Comparison of ENCODE assay signal across 12 cellular contexts in genomic region chr12:111448266-111448830, GRCh38. TPM values are rescaled to one million over a fixed set of nuclear protein-coding genes. Genes with fewer than 3 reads are reported as not detected.
DNase-seq lines count a peak whose midpoint lies in the region; ATAC-seq and TF ChIP-seq lines count a peak whose summit lies in the region.
"Had no signal": no experiment of that assay in that cellular context is flagged by ENCODE, and none has a peak within 500 bp of the region (broad histone marks: within the 10 kb centered on the region; RNA-seq: fewer than 3 reads in every experiment).

No MANE protein-coding gene starts in this region.

- no peaks in the 10 kb centered on the region for H3K27me3 ChIP-seq in GM23338 (ENCODE audit: insufficient read depth)
- no peaks in the 10 kb centered on the region for H3K27me3 ChIP-seq in body of pancreas
- no peaks in the 10 kb centered on the region for H3K27me3 ChIP-seq in naive thymus-derived CD4-positive, alpha-beta T cell (ENCODE audit: control insufficient read depth in 2 of 2, insufficient read depth in 2 of 2, low read length in 2 of 2)
- H3K27me3 ChIP-seq: suprapubic skin had no signal

- no peak for TF ChIP-seq CTCF in CD14-positive monocyte (IDR thresholded peaks at IDR 0.05)
- 0 out of 4 replicates have a peak, but pooled peaks of 1 of the 2 experiments have one; percentile 3 for TF ChIP-seq CTCF in GM23338 (conservative IDR thresholded peaks at IDR 0.05; ENCODE audit: low read depth in 2 of 2)
- peak in 2 of 7 experiments; percentile 2 to 15 for TF ChIP-seq CTCF in body of pancreas (IDR thresholded peaks at IDR 0.05)

- CTCF ChIA-PET in naive thymus-derived CD4-positive, alpha-beta T cell (lab: Charles Lee) = interaction anchor here (0.6 to 11.6 kb wide), 4 partner anchors 11 to 48 kb away, joined by 3 to 462 read pairs (median 5); partner anchors contain the start of gene SH2B3

- no peaks in the 10 kb centered on the region for H3K9me2 ChIP-seq in GM23338 (ENCODE audit: insufficient read depth)

- no peak for ATAC-seq in GM23338
- ATAC-seq in body of pancreas = no peak
- ATAC-seq in naive thymus-derived CD4-positive, alpha-beta T cell = no peak
- ATAC-seq in HG02981 (IDR thresholded peaks at IDR 0.05; ENCODE audit: unreplicated experiment) = no peak
- no peak for ATAC-seq in GM21786 (IDR thresholded peaks at IDR 0.05; ENCODE audit: unreplicated experiment)
- no peak for ATAC-seq in GM21423 (IDR thresholded peaks at IDR 0.05; ENCODE audit: unreplicated experiment)

- H3K27me3 Mint-ChIP-seq in CD14-positive monocyte (ENCODE audit: low read depth in 3 of 3) (peaks cover 0 to 3% (median 0%) of the 10 kb centered on the region in 3 donors), GM23338 (ENCODE audit: insufficient read depth, low read depth, poor library complexity) (peaks cover 23% of the 10 kb centered on the region)
- no peaks in the 10 kb centered on the region for H3K27me3 Mint-ChIP-seq in naive thymus-derived CD4-positive, alpha-beta T cell

- H3K36me3 Mint-ChIP-seq in CD14-positive monocyte (peaks cover 64 to 68% of the 10 kb centered on the region in 2 donors), GM23338 (ENCODE audit: low read depth) (peaks cover 58% of the 10 kb centered on the region)
- H3K36me3 Mint-ChIP-seq in naive thymus-derived CD4-positive, alpha-beta T cell = peaks cover 7 to 51% (median 13%) of the 10 kb centered on the region in 5 donors

- H3K9me3 Mint-ChIP-seq in CD14-positive monocyte (no peaks in the 10 kb centered on the region), GM23338 (no peaks in the 10 kb centered on the region; the same call in 2 of the 3 replicates)
- no peaks in the 10 kb centered on the region for H3K9me3 Mint-ChIP-seq in naive thymus-derived CD4-positive, alpha-beta T cell

- DNase-seq in CD14-positive monocyte (ENCODE audit: low spot score) (no peak), GM23338 (ENCODE audit: low spot score) (peak; percentile 48), body of pancreas (peak in 2 of 4 donors; percentile 1 to 11), COLO668 (lab: John Stamatoyannopoulos, UW; ENCODE audit: unreplicated experiment) (no peak)
- DNase-seq in naive thymus-derived CD4-positive, alpha-beta T cell = peak in 1 of 9 donors; percentile 21
- DNase-seq: NCI-H146; nucleus accumbens; stimulated activated CD4-positive, alpha-beta T cell treated with anti-CD3 and anti-CD28 coated beads, Interleukin-2, amount 100 ng/mL, for 24 hours had no signal

- H3K4me1 Mint-ChIP-seq in CD14-positive monocyte (peaks cover 64% of the 10 kb centered on the region), GM23338 (peaks cover 22% of the 10 kb centered on the region)
- H3K4me1 Mint-ChIP-seq in naive thymus-derived CD4-positive, alpha-beta T cell = peaks cover 29 to 78% (median 58%) of the 10 kb centered on the region in 7 donors

- H3K27ac Mint-ChIP-seq in CD14-positive monocyte = peak overlapping the region; percentile 54 to 88 (median 83)
- H3K27ac Mint-ChIP-seq in GM23338 = peak overlapping the region; percentile 56; the same call in 1 of the 2 replicates
- peak overlapping the region in 8 of 9 donors; percentile 25 to 86 (median 78) for H3K27ac Mint-ChIP-seq in naive thymus-derived CD4-positive, alpha-beta T cell

- H3K9me3 ChIP-seq in body of pancreas = no peaks in the 10 kb centered on the region
- H3K9me3 ChIP-seq in naive thymus-derived CD4-positive, alpha-beta T cell (ENCODE audit: control insufficient read depth in 2 of 3, low read length in 3 of 3) = no peaks in the 10 kb centered on the region
- H3K9me3 ChIP-seq: suprapubic skin had no signal

- TF ChIP-seq POLR2A in body of pancreas (IDR thresholded peaks at IDR 0.05) = no peak

- peaks cover 45% of the 10 kb centered on the region for H3F3A ChIP-seq in GM23338 (replicated peaks; ENCODE audit: low read depth)

- POLR2A ChIA-PET in naive thymus-derived CD4-positive, alpha-beta T cell (lab: Charles Lee) = interaction anchor here (0.7 to 9.4 kb wide), 7 partner anchors 10 to 1562 kb away, joined by 3 to 64 read pairs (median 3); partner anchors contain the start of gene SH2B3

- H3K27ac ChIP-seq in GM23338 (ENCODE audit: low read depth) = peak overlapping the region; percentile 55; the same call in 1 of the 2 replicates
- H3K27ac ChIP-seq in body of pancreas = peak overlapping the region; percentile 20 to 56 (median 40)
- H3K27ac ChIP-seq in naive thymus-derived CD4-positive, alpha-beta T cell (ENCODE audit: low read depth, low read length) = no peak overlapping the region
- H3K27ac ChIP-seq: suprapubic skin had no signal

- H3K36me3 ChIP-seq in GM23338 (ENCODE audit: insufficient read depth) (peaks cover 23% of the 10 kb centered on the region), body of pancreas (replicated peaks in 1 of 2; ENCODE audit: insufficient read depth in 1 of 2, low read depth in 2 of 2) (peaks cover 0 to 11% of the 10 kb centered on the region in 2 donors)
- peaks cover 0 to 56% (median 16%) of the 10 kb centered on the region in 3 experiments for H3K36me3 ChIP-seq in naive thymus-derived CD4-positive, alpha-beta T cell (ENCODE audit: control insufficient read depth in 2 of 3, insufficient read depth in 3 of 3, low read length in 3 of 3)

- H3K4me1 ChIP-seq in GM23338 (ENCODE audit: insufficient read depth) (peaks cover 7% of the 10 kb centered on the region), body of pancreas (peaks cover 50% of the 10 kb centered on the region)
- peaks cover 32 to 45% of the 10 kb centered on the region in 2 donors for H3K4me1 ChIP-seq in naive thymus-derived CD4-positive, alpha-beta T cell (ENCODE audit: control insufficient read depth in 2 of 2, insufficient read depth in 2 of 2, low read length in 2 of 2)

- H3K4me3 Mint-ChIP-seq in CD14-positive monocyte (no peak overlapping the region), GM23338 (no peak overlapping the region; the same call in 2 of the 3 replicates)
- no peak overlapping the region for H3K4me3 Mint-ChIP-seq in naive thymus-derived CD4-positive, alpha-beta T cell

- H4K20me1 ChIP-seq in GM23338 (replicated peaks; ENCODE audit: insufficient read depth) = peaks cover 12% of the 10 kb centered on the region

- 64 to 70% methylated on average over 9 of the region's 9 CpGs for WGBS in body of pancreas, 2 donors

- intact Hi-C loops in CD14-positive monocyte (cut with micrococcal nuclease) (loop anchor here (5.0 kb wide), 1 partner anchor 41 kb away; the partner anchor contains the start of gene SH2B3 (in 2 of the 2)), body of pancreas (cut with DNase I) (no loop called here)
- intact Hi-C loops in naive thymus-derived CD4-positive, alpha-beta T cell (cut with micrococcal nuclease) = no loop called here

- H3K4me3 ChIP-seq in GM23338 (no peak overlapping the region), body of pancreas (no peak overlapping the region)
- H3K4me3 ChIP-seq in naive thymus-derived CD4-positive, alpha-beta T cell (ENCODE audit: low read length) = no peak overlapping the region
- H3K4me3 ChIP-seq: suprapubic skin had no signal

- no peak overlapping the region for H3K4me2 ChIP-seq in GM23338

- H2AFZ ChIP-seq in GM23338 = no peak overlapping the region

- H3K79me2 ChIP-seq in GM23338 (replicated peaks; ENCODE audit: insufficient read depth) = peaks cover 12% of the 10 kb centered on the region

TF ChIP-seq in GM23338, 12 proteins besides CTCF, POLR2A, EP300 and RAD21 (continues in another document):
- no peak for TF ChIP-seq REST (IDR thresholded peaks at IDR 0.05; ENCODE audit: unreplicated experiment)

RNA-seq across cellular contexts. Expression of gene SH2B3, which starts 42.6 kb away (rescaled TPM):
- polyA plus RNA-seq in CD14-positive monocyte (10 to 100 TPM; 15.2 to 33.5 TPM), GM23338 (2016; fragmentation: Nextera tagmentation; extraction: Ambion mirVana) (7.6 and 8.1 TPM in 2 replicates)
- total RNA-seq in GM23338 (2014; rRNA removed; shearing (Covaris generic)) = 59.0 and 59.3 TPM in 2 replicates
- total RNA-seq in body of pancreas = 10 to 100 TPM; 23.1 to 41.9 TPM
- 10 to 100 TPM; 18.5 to 71.4 (median 29.8) TPM for total RNA-seq in naive thymus-derived CD4-positive, alpha-beta T cell
- polyA plus RNA-seq in naive thymus-derived CD4-positive, alpha-beta T cell = 1 to 10 TPM; 3.5 to 7.8 TPM

Comparison
In these comparisons a context has a peak if more than half of its experiments do, and no peak if none do; other contexts are left out.
1. intact Hi-C loops: an anchor here in CD14-positive monocyte (5.0 kb wide); none called in body of pancreas and naive thymus-derived CD4-positive, alpha-beta T cell.